Comparison of ENCODE assay signal across 8 cellular contexts in genomic region chr17:27430882-27431491, GRCh38. TPM values are rescaled to one million over a fixed set of nuclear protein-coding genes. Genes with fewer than 3 reads are reported as not detected.
DNase-seq lines count a peak whose midpoint lies in the region; ATAC-seq and TF ChIP-seq lines count a peak whose summit lies in the region.

No MANE protein-coding gene starts in this region.

- H3K9me3 ChIP-seq in Caco-2 (no peaks in the 10 kb centered on the region), body of pancreas (no peaks in the 10 kb centered on the region)

- no peaks in the 10 kb centered on the region for H3K36me3 Mint-ChIP-seq in Caco-2 (ENCODE audit: insufficient read depth, unreplicated experiment)

- TF ChIP-seq POLR2A in body of pancreas (IDR thresholded peaks at IDR 0.05) (no peak), GM18505 (IDR thresholded peaks at IDR 0.05; ENCODE audit: borderline replicate concordance, extremely low read depth, insufficient read depth, insufficient read length) (no peak), lower leg skin (IDR thresholded peaks at IDR 0.05) (no peak)

- H3K27me3 ChIP-seq in Caco-2 (replicated peaks; ENCODE audit: control insufficient read depth, insufficient read depth, low read length) (0 out of 2 replicates have a peak, but pooled peaks cover 1% of the 10 kb centered on the region), body of pancreas (no peaks in the 10 kb centered on the region)

- H3K27ac ChIP-seq in body of pancreas: no peak overlapping the region

- H3K4me3 Mint-ChIP-seq in Caco-2 (ENCODE audit: unreplicated experiment): no peak overlapping the region

- H3K27ac Mint-ChIP-seq in Caco-2 (ENCODE audit: unreplicated experiment): no peak overlapping the region

- no peaks in the 10 kb centered on the region for H3K4me1 Mint-ChIP-seq in Caco-2 (ENCODE audit: low read depth, unreplicated experiment)

- TF ChIP-seq CTCF in Caco-2 (IDR thresholded peaks at IDR 0.05; ENCODE audit: insufficient read depth in 1 of 2, low read depth in 1 of 2, low read length in 1 of 2, severe bottlenecking in 1 of 2, unreplicated experiment in 1 of 2) (peak; percentile 94 to 98), body of pancreas (IDR thresholded peaks at IDR 0.05) (peak in 6 of 7 experiments; percentile 12 to 53 (median 40)), lower leg skin (IDR thresholded peaks at IDR 0.05) (no peak)

- no peaks in the 10 kb centered on the region for H3K9me3 Mint-ChIP-seq in Caco-2 (ENCODE audit: unreplicated experiment)

- intact Hi-C loops in Caco-2 (cut with micrococcal nuclease; ENCODE audit: unreplicated experiment): loop anchor here (1.0 to 5.0 kb wide), 3 partner anchors 77 to 194 kb away; no protein-coding TSS in a partner anchor
- intact Hi-C loops in body of pancreas (cut with DNase I): no loop called here
- intact Hi-C loops in lower leg skin (cut with DNase I; ENCODE audit: low total_unique reads): no loop called here

- ATAC-seq in body of pancreas (peak; percentile 42), GM18505 (IDR thresholded peaks at IDR 0.05; ENCODE audit: unreplicated experiment) (no peak), GM19324 (IDR thresholded peaks at IDR 0.05; ENCODE audit: low FRiP score, unreplicated experiment) (no peak)

- no peaks in the 10 kb centered on the region for H3K27me3 Mint-ChIP-seq in Caco-2 (ENCODE audit: insufficient read depth, unreplicated experiment)

- H3K4me3 ChIP-seq in Caco-2 (ENCODE audit: low read depth, low read length): no peak overlapping the region
- no peak overlapping the region for H3K4me3 ChIP-seq in body of pancreas
- H3K4me3 ChIP-seq in lower leg skin (ENCODE audit: low read depth, poor library complexity, severe bottlenecking): no peak overlapping the region

- POLR2A ChIA-PET in Caco-2 (lab: Charles Lee): no interaction called here

- DNase-seq in Caco-2 (peak; percentile 80 to 84), HuH-7 (ENCODE audit: low spot score) (peak; percentile 30), body of pancreas (peak; percentile 22 to 58 (median 32)), kidney tubule cell (ENCODE audit: low spot score) (peak; percentile 63), lower leg skin (ENCODE audit: low spot score in 2 of 2) (no peak), DMS153 treated with DMSO at 0.1 percent for 48 hours (lab: John Stamatoyannopoulos, UW; ENCODE audit: unreplicated experiment) (no peak)

- 0 out of 2 replicates have a peak, but pooled peaks cover 7% of the 10 kb centered on the region for H3K4me1 ChIP-seq in Caco-2
- H3K4me1 ChIP-seq in body of pancreas: no peaks in the 10 kb centered on the region

- 71 to 73% methylated on average over 6 to 10 of the region's 10 CpGs for WGBS in body of pancreas, 2 donors
- WGBS in lower leg skin, 2 donors: 73 to 80% methylated on average over 10 of the region's 10 CpGs

- H3K36me3 ChIP-seq in Caco-2 (ENCODE audit: control insufficient read depth, insufficient read depth, low read length): no peaks in the 10 kb centered on the region
- no peaks in the 10 kb centered on the region for H3K36me3 ChIP-seq in body of pancreas (replicated peaks in 1 of 2; ENCODE audit: insufficient read depth in 1 of 2, low read depth in 2 of 2)

- CTCF ChIA-PET in Caco-2 (lab: Charles Lee): interaction anchor here (0.6 to 1.4 kb wide), 6 partner anchors 9 to 647 kb away, joined by 3 to 4 read pairs (median 4); no protein-coding TSS in a partner anchor

- BruUV-seq in Caco-2 (replicated peaks; lab: Mats Ljungman, UMichigan): no TSS peak

RNA-seq across cellular contexts. Expression of gene KSR1, which starts 25.3 kb away (rescaled TPM):
- 88.9 and 91.5 TPM in 2 replicates for total RNA-seq in Caco-2 (2022)
- total RNA-seq in body of pancreas: 100 to 1,000 TPM in 1 of 2 donors, 10 to 100 TPM in 1; 99.9 to 142 TPM
- 10 to 100 TPM; 26.0 to 37.5 (median 35.0) TPM for total RNA-seq in lower leg skin

Comparison
In these comparisons a context has a peak if more than half of its experiments do, and no peak if none do; other contexts are left out.
1. DNase-seq: peak in Caco-2 (2 of 2), HuH-7 (single experiment), body of pancreas (4 of 4) and kidney tubule cell (single experiment); none in lower leg skin (0 of 2) and DMS153 treated with DMSO at 0.1 percent for 48 hours (single experiment).
2. CTCF ChIP-seq: peak in Caco-2 (2 of 2) and body of pancreas (6 of 7); none in lower leg skin (0 of 3).